1 cellular context compared by ENCODE assay signal in the genomic region with DNA sequence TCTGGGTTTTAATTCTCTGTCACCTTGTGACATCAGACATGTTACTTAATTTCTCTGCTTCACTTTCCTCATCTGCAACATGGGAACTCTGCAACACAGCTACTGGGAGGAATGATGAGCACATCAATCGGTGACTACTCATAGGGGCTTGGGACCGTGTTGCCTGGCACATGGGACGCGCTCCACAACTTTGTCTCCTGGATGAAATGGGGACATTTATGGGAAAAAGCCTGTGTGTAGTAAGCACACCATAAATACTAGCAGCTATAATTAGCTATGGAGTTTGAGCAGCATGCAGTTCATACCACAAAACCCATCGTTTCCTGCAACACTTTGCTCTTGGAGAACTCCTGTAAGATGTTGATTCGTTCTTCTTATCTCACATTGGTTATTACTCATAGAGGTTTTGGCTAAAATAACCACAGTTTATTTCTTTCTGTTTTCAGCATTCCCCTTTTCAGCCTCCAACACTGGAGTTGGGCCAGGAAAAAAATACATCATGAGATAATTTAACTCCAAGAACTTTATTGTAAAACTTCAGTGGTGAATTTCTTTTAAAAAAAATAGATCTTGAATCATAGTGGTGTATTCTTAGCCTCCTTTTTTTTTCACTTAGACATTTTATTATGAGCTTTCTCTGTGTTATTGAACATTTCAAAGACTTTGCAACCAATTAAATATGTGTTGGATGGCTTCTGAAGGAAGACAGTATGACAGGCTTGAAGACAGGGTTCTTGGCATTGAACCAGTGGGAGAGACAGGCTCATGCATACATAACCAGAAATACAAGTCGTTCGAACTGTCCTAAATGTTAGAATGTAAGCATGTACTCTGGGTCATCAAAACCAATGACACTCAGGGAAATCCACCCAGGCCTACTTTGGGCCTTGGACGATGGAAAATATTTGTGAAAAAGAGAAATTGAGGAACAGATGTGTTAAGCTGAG.
TF ChIP-seq lines count a peak whose summit lies in the region.

No MANE protein-coding gene starts in this region.

TF ChIP-seq in GM12878, 131 proteins besides CTCF, POLR2A, EP300 and RAD21 (continued from another document and continues in another):
- TF ChIP-seq, protein P1, sequence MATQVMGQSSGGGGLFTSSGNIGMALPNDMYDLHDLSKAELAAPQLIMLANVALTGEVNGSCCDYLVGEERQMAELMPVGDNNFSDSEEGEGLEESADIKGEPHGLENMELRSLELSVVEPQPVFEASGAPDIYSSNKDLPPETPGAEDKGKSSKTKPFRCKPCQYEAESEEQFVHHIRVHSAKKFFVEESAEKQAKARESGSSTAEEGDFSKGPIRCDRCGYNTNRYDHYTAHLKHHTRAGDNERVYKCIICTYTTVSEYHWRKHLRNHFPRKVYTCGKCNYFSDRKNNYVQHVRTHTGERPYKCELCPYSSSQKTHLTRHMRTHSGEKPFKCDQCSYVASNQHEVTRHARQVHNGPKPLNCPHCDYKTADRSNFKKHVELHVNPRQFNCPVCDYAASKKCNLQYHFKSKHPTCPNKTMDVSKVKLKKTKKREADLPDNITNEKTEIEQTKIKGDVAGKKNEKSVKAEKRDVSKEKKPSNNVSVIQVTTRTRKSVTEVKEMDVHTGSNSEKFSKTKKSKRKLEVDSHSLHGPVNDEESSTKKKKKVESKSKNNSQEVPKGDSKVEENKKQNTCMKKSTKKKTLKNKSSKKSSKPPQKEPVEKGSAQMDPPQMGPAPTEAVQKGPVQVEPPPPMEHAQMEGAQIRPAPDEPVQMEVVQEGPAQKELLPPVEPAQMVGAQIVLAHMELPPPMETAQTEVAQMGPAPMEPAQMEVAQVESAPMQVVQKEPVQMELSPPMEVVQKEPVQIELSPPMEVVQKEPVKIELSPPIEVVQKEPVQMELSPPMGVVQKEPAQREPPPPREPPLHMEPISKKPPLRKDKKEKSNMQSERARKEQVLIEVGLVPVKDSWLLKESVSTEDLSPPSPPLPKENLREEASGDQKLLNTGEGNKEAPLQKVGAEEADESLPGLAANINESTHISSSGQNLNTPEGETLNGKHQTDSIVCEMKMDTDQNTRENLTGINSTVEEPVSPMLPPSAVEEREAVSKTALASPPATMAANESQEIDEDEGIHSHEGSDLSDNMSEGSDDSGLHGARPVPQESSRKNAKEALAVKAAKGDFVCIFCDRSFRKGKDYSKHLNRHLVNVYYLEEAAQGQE (IDR thresholded peaks at IDR 0.05; ENCODE audit: low read depth, low read length): no peak
- TF ChIP-seq ESRRA (IDR thresholded peaks at IDR 0.05; ENCODE audit: low read length) (no peak), GABPA (IDR thresholded peaks at IDR 0.05; ENCODE audit: low read depth) (peak; percentile 49; the same call in 1 of the 2 replicates), STAT3 (IDR thresholded peaks at IDR 0.05; ENCODE audit: low read depth, low read length) (no peak), NFIC (IDR thresholded peaks at IDR 0.05; ENCODE audit: low read depth, low read length) (peak; percentile 95), RUNX3 (IDR thresholded peaks at IDR 0.05; ENCODE audit: low read length) (peak; percentile 100), CBX5 (IDR thresholded peaks at IDR 0.05; ENCODE audit: low read depth) (0 out of 2 replicates have a peak, but pooled peaks have one; percentile 36), POU2F2 (IDR thresholded peaks at IDR 0.05; ENCODE audit: borderline replicate concordance, low read depth, low read length) (0 out of 3 replicates have a peak, but pooled peaks have one; percentile 41), CEBPB (IDR thresholded peaks at IDR 0.05; ENCODE audit: borderline replicate concordance in 1 of 2, low read depth in 2 of 2, low read length in 2 of 2) (peak in 1 of 2 experiments; percentile 70; a peak in 1 of 4 replicates), NFYA (IDR thresholded peaks at IDR 0.05; ENCODE audit: borderline replicate concordance, low read depth, low read length) (no peak), SMAD1 (IDR thresholded peaks at IDR 0.05; ENCODE audit: low read depth, partially characterized antibody) (no peak), KDM1A (IDR thresholded peaks at IDR 0.05; ENCODE audit: borderline replicate concordance) (no peak), MTA2 (IDR thresholded peaks at IDR 0.05; ENCODE audit: low read depth) (peak; percentile 82), SMC3 (IDR thresholded peaks at IDR 0.05; ENCODE audit: borderline replicate concordance, low read length) (0 out of 2 replicates have a peak, but pooled peaks have one; percentile 8), TCF7 (IDR thresholded peaks at IDR 0.05; ENCODE audit: borderline replicate concordance) (peak; percentile 77; the same call in 1 of the 2 replicates), ZSCAN29 (IDR thresholded peaks at IDR 0.05) (no peak), NFXL1 (IDR thresholded peaks at IDR 0.05; ENCODE audit: borderline replicate concordance) (no peak)
- TF ChIP-seq, protein P2, sequence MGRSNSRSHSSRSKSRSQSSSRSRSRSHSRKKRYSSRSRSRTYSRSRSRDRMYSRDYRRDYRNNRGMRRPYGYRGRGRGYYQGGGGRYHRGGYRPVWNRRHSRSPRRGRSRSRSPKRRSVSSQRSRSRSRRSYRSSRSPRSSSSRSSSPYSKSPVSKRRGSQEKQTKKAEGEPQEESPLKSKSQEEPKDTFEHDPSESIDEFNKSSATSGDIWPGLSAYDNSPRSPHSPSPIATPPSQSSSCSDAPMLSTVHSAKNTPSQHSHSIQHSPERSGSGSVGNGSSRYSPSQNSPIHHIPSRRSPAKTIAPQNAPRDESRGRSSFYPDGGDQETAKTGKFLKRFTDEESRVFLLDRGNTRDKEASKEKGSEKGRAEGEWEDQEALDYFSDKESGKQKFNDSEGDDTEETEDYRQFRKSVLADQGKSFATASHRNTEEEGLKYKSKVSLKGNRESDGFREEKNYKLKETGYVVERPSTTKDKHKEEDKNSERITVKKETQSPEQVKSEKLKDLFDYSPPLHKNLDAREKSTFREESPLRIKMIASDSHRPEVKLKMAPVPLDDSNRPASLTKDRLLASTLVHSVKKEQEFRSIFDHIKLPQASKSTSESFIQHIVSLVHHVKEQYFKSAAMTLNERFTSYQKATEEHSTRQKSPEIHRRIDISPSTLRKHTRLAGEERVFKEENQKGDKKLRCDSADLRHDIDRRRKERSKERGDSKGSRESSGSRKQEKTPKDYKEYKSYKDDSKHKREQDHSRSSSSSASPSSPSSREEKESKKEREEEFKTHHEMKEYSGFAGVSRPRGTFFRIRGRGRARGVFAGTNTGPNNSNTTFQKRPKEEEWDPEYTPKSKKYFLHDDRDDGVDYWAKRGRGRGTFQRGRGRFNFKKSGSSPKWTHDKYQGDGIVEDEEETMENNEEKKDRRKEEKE (IDR thresholded peaks at IDR 0.05): no peak
- TF ChIP-seq, protein P3, sequence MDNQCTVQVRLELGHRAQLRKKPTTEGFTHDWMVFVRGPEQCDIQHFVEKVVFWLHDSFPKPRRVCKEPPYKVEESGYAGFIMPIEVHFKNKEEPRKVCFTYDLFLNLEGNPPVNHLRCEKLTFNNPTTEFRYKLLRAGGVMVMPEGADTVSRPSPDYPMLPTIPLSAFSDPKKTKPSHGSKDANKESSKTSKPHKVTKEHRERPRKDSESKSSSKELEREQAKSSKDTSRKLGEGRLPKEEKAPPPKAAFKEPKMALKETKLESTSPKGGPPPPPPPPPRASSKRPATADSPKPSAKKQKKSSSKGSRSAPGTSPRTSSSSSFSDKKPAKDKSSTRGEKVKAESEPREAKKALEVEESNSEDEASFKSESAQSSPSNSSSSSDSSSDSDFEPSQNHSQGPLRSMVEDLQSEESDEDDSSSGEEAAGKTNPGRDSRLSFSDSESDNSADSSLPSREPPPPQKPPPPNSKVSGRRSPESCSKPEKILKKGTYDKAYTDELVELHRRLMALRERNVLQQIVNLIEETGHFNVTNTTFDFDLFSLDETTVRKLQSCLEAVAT (IDR thresholded peaks at IDR 0.05): peak; percentile 48; the same call in 1 of the 2 replicates
- TF ChIP-seq, protein P4, sequence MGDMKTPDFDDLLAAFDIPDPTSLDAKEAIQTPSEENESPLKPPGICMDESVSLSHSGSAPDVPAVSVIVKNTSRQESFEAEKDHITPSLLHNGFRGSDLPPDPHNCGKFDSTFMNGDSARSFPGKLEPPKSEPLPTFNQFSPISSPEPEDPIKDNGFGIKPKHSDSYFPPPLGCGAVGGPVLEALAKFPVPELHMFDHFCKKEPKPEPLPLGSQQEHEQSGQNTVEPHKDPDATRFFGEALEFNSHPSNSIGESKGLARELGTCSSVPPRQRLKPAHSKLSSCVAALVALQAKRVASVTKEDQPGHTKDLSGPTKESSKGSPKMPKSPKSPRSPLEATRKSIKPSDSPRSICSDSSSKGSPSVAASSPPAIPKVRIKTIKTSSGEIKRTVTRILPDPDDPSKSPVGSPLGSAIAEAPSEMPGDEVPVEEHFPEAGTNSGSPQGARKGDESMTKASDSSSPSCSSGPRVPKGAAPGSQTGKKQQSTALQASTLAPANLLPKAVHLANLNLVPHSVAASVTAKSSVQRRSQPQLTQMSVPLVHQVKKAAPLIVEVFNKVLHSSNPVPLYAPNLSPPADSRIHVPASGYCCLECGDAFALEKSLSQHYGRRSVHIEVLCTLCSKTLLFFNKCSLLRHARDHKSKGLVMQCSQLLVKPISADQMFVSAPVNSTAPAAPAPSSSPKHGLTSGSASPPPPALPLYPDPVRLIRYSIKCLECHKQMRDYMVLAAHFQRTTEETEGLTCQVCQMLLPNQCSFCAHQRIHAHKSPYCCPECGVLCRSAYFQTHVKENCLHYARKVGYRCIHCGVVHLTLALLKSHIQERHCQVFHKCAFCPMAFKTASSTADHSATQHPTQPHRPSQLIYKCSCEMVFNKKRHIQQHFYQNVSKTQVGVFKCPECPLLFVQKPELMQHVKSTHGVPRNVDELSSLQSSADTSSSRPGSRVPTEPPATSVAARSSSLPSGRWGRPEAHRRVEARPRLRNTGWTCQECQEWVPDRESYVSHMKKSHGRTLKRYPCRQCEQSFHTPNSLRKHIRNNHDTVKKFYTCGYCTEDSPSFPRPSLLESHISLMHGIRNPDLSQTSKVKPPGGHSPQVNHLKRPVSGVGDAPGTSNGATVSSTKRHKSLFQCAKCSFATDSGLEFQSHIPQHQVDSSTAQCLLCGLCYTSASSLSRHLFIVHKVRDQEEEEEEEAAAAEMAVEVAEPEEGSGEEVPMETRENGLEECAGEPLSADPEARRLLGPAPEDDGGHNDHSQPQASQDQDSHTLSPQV (IDR thresholded peaks at IDR 0.05): no peak
- TF ChIP-seq, protein P5, sequence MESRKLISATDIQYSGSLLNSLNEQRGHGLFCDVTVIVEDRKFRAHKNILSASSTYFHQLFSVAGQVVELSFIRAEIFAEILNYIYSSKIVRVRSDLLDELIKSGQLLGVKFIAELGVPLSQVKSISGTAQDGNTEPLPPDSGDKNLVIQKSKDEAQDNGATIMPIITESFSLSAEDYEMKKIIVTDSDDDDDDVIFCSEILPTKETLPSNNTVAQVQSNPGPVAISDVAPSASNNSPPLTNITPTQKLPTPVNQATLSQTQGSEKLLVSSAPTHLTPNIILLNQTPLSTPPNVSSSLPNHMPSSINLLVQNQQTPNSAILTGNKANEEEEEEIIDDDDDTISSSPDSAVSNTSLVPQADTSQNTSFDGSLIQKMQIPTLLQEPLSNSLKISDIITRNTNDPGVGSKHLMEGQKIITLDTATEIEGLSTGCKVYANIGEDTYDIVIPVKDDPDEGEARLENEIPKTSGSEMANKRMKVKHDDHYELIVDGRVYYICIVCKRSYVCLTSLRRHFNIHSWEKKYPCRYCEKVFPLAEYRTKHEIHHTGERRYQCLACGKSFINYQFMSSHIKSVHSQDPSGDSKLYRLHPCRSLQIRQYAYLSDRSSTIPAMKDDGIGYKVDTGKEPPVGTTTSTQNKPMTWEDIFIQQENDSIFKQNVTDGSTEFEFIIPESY (IDR thresholded peaks at IDR 0.05): no peak
- TF ChIP-seq, protein P6, sequence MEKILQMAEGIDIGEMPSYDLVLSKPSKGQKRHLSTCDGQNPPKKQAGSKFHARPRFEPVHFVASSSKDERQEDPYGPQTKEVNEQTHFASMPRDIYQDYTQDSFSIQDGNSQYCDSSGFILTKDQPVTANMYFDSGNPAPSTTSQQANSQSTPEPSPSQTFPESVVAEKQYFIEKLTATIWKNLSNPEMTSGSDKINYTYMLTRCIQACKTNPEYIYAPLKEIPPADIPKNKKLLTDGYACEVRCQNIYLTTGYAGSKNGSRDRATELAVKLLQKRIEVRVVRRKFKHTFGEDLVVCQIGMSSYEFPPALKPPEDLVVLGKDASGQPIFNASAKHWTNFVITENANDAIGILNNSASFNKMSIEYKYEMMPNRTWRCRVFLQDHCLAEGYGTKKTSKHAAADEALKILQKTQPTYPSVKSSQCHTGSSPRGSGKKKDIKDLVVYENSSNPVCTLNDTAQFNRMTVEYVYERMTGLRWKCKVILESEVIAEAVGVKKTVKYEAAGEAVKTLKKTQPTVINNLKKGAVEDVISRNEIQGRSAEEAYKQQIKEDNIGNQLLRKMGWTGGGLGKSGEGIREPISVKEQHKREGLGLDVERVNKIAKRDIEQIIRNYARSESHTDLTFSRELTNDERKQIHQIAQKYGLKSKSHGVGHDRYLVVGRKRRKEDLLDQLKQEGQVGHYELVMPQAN (conservative IDR thresholded peaks at IDR 0.05): 0 out of 2 replicates have a peak, but pooled peaks have one; percentile 14
- TF ChIP-seq, protein P7, sequence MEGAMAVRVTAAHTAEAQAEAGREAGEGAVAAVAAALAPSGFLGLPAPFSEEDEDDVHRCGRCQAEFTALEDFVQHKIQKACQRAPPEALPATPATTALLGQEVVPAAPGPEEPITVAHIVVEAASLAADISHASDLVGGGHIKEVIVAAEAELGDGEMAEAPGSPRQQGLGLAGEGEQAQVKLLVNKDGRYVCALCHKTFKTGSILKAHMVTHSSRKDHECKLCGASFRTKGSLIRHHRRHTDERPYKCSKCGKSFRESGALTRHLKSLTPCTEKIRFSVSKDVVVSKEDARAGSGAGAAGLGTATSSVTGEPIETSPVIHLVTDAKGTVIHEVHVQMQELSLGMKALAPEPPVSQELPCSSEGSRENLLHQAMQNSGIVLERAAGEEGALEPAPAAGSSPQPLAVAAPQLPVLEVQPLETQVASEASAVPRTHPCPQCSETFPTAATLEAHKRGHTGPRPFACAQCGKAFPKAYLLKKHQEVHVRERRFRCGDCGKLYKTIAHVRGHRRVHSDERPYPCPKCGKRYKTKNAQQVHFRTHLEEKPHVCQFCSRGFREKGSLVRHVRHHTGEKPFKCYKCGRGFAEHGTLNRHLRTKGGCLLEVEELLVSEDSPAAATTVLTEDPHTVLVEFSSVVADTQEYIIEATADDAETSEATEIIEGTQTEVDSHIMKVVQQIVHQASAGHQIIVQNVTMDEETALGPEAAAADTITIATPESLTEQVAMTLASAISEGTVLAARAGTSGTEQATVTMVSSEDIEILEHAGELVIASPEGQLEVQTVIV (IDR thresholded peaks at IDR 0.05; ENCODE audit: borderline replicate concordance, partially characterized antibody): no peak
- TF ChIP-seq, protein P8, sequence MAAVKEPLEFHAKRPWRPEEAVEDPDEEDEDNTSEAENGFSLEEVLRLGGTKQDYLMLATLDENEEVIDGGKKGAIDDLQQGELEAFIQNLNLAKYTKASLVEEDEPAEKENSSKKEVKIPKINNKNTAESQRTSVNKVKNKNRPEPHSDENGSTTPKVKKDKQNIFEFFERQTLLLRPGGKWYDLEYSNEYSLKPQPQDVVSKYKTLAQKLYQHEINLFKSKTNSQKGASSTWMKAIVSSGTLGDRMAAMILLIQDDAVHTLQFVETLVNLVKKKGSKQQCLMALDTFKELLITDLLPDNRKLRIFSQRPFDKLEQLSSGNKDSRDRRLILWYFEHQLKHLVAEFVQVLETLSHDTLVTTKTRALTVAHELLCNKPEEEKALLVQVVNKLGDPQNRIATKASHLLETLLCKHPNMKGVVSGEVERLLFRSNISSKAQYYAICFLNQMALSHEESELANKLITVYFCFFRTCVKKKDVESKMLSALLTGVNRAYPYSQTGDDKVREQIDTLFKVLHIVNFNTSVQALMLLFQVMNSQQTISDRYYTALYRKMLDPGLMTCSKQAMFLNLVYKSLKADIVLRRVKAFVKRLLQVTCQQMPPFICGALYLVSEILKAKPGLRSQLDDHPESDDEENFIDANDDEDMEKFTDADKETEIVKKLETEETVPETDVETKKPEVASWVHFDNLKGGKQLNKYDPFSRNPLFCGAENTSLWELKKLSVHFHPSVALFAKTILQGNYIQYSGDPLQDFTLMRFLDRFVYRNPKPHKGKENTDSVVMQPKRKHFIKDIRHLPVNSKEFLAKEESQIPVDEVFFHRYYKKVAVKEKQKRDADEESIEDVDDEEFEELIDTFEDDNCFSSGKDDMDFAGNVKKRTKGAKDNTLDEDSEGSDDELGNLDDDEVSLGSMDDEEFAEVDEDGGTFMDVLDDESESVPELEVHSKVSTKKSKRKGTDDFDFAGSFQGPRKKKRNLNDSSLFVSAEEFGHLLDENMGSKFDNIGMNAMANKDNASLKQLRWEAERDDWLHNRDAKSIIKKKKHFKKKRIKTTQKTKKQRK (IDR thresholded peaks at IDR 0.05; ENCODE audit: low read depth, low read length): no peak
